In the genomic region with DNA sequence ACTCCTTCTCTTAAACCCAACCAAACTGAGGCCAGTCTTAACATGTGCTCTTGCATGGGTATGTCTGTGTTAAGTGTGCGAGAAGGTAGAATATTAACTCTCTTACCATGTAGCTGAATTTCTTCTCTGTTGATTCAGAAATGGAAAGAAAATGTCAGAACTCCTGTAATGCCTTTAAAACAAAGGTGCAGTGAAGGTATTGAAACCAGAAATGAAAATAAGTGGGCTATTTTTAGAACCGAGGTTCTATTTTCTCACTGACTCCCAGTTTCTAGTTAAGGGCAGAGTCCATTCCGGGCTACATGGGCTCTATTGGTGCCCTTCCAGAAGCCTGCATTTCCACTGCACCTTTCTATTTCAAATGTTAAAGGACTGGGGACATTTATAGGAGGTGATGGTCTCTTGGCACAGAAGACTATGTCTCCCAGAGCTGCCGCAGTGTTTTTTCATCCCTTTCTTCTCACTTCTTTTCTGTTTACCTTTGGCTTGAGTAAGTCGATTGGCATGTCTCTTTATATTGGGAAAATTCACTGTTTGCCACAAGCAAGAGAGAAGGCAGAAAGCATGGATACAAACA, we compare ENCODE assay signal across 14 cellular contexts.
DNase-seq lines count a peak whose midpoint lies in the region; ATAC-seq, FAIRE-seq and TF ChIP-seq lines count a peak whose summit lies in the region.
"Had no signal": no experiment of that assay in that cellular context is flagged by ENCODE, and none has a peak within 500 bp of the region (broad histone marks: within the 10 kb centered on the region; RNA-seq: fewer than 3 reads in every experiment).

No MANE protein-coding gene starts in this region.

- peak; percentile 91 for FAIRE-seq in islet of Langerhans (lab: Jason Lieb, UNC)
- FAIRE-seq: frontal cortex had no signal

- CTCF ChIA-PET in activated CD8-positive, alpha-beta T cell treated with anti-CD3 and anti-CD28 coated beads for 36 hours (lab: Charles Lee): no interaction called here

- H3K4me1 Mint-ChIP-seq in activated CD8-positive, alpha-beta T cell treated with anti-CD3 and anti-CD28 coated beads for 36 hours (ENCODE audit: low read depth): no peaks in the 10 kb centered on the region

- no peak overlapping the region for H3K27ac Mint-ChIP-seq in activated CD8-positive, alpha-beta T cell treated with anti-CD3 and anti-CD28 coated beads for 36 hours

- no peak overlapping the region for H3K4me3 Mint-ChIP-seq in activated CD8-positive, alpha-beta T cell treated with anti-CD3 and anti-CD28 coated beads for 36 hours

- POLR2A ChIA-PET in activated CD8-positive, alpha-beta T cell treated with anti-CD3 and anti-CD28 coated beads for 36 hours (lab: Charles Lee): no interaction called here

- TF ChIP-seq CTCF in activated CD8-positive, alpha-beta T cell treated with anti-CD3 and anti-CD28 coated beads for 36 hours (IDR thresholded peaks at IDR 0.05): no peak

- ATAC-seq in GM18520 (IDR thresholded peaks at IDR 0.05; ENCODE audit: unreplicated experiment): peak; percentile 34
- peak; percentile 58 for ATAC-seq in GM21515 (IDR thresholded peaks at IDR 0.05; ENCODE audit: unreplicated experiment)
- ATAC-seq in HG03135 (IDR thresholded peaks at IDR 0.05; ENCODE audit: unreplicated experiment): peak; percentile 56
- no peak for ATAC-seq in activated CD8-positive, alpha-beta T cell treated with anti-CD3 and anti-CD28 coated beads for 36 hours

- DNase-seq in HUDEP-2 (lab: John Stamatoyannopoulos, UW; ENCODE audit: unreplicated experiment in 76 of 76): no peak
- no peak for DNase-seq in activated CD8-positive, alpha-beta T cell treated with anti-CD3 and anti-CD28 coated beads for 36 hours
- no peak for DNase-seq in stimulated activated CD8-positive, alpha-beta memory T cell treated with anti-CD3 and anti-CD28 coated beads, Interleukin-4, amount 100 ng/mL, for 48 hours
- no peak for DNase-seq in stimulated activated CD4-positive, alpha-beta T cell treated with anti-CD3 and anti-CD28 coated beads, Interleukin-4, amount 100 ng/mL, for 4 hours
- DNase-seq: activated CD4-positive, alpha-beta T cell treated with anti-CD3 and anti-CD28 coated beads for 48 hours; activated naive CD4-positive, alpha-beta T cell; NCI-H524; retina; SK-N-SH had no signal

- no peaks in the 10 kb centered on the region for H3K36me3 Mint-ChIP-seq in activated CD8-positive, alpha-beta T cell treated with anti-CD3 and anti-CD28 coated beads for 36 hours (ENCODE audit: low read depth)

- intact Hi-C loops in activated CD8-positive, alpha-beta T cell treated with anti-CD3 and anti-CD28 coated beads for 36 hours (cut with micrococcal nuclease): no loop called here

- H3K9me3 Mint-ChIP-seq in activated CD8-positive, alpha-beta T cell treated with anti-CD3 and anti-CD28 coated beads for 36 hours: no peaks in the 10 kb centered on the region

- peaks cover 6% of the 10 kb centered on the region for H3K27me3 Mint-ChIP-seq in activated CD8-positive, alpha-beta T cell treated with anti-CD3 and anti-CD28 coated beads for 36 hours
